8 cellular contexts compared by ENCODE assay signal in genomic region chr6:26224940-26225847, GRCh38.
A peak's percentile ranks its signal among the peaks of the same experiment; 100 is the strongest.
DNase-seq lines count a peak whose midpoint lies in the region; FAIRE-seq and TF ChIP-seq lines count a peak whose summit lies in the region.

No MANE protein-coding gene starts in this region.

- 52 to 87% (median 83%) methylated on average over 51 of the region's 51 CpGs for WGBS in small intestine, 3 donors

- DNase-seq in NCI-H2227 treated with DMSO at 0.1 percent for 48 hours (lab: John Stamatoyannopoulos, UW) (peak; percentile 83), fibroblast of mammary gland (ENCODE audit: low read depth) (peak; percentile 76), small intestine (no peak), A172 (ENCODE audit: low spot score) (no peak), NCI-H69 (lab: John Stamatoyannopoulos, UW) (no peak), COLO668 (lab: John Stamatoyannopoulos, UW; ENCODE audit: unreplicated experiment) (no peak)

- H3K27me3 ChIP-seq in neuron (ENCODE audit: insufficient read depth, low read length), result no peaks in the 10 kb centered on the region
- no peaks in the 10 kb centered on the region for H3K27me3 ChIP-seq in small intestine (ENCODE audit: control insufficient read depth in 2 of 2, insufficient read depth in 2 of 2, low read length in 2 of 2)

- peak overlapping the region; percentile 21 for H3K4me3 ChIP-seq in fibroblast of mammary gland (ENCODE audit: control insufficient read depth, low read depth, low read length)
- H3K4me3 ChIP-seq in neuron (ENCODE audit: low read length), result peak overlapping the region; percentile 92
- H3K4me3 ChIP-seq in small intestine (ENCODE audit: low read depth in 1 of 2, low read length in 2 of 2), result peak overlapping the region in 1 of 2 donors; percentile 37

- H3K4me1 ChIP-seq in neuron (ENCODE audit: insufficient read depth, low read length), result peaks cover 20% of the 10 kb centered on the region
- H3K4me1 ChIP-seq in small intestine (ENCODE audit: control insufficient read depth in 2 of 2, insufficient read depth in 1 of 2, low read depth in 1 of 2, low read length in 1 of 2), result no peaks in the 10 kb centered on the region

- H3K27ac ChIP-seq in C4-2B (peak overlapping the region; percentile 39), small intestine (ENCODE audit: low read depth in 1 of 2, low read length in 1 of 2) (peak overlapping the region in 1 of 2 donors; percentile 70)

- H3K36me3 ChIP-seq in neuron (ENCODE audit: insufficient read depth, low read length) (no peaks in the 10 kb centered on the region), small intestine (ENCODE audit: control insufficient read depth in 2 of 2, insufficient read depth in 2 of 2, low read length in 2 of 2) (peaks cover 0 to 1% of the 10 kb centered on the region in 2 donors)

- H2AFZ ChIP-seq in neuron (ENCODE audit: low read depth, low read length), result no peak overlapping the region

- H3K9me3 ChIP-seq in neuron (ENCODE audit: low read length), result no peaks in the 10 kb centered on the region
- H3K9me3 ChIP-seq in small intestine (ENCODE audit: control insufficient read depth, low read depth), result no peaks in the 10 kb centered on the region

- no peak for FAIRE-seq in small intestine (lab: Jason Lieb, UNC)

- TF ChIP-seq CTCF in C4-2B (conservative IDR thresholded peaks at IDR 0.05) (no peak), fibroblast of mammary gland (conservative IDR thresholded peaks at IDR 0.05; ENCODE audit: control insufficient read depth, insufficient read depth, low read depth, low read length) (no peak)

Comparison
In these comparisons a context has a peak if more than half of its experiments do, and no peak if none do; other contexts are left out.
1. DNase-seq: peak in NCI-H2227 treated with DMSO at 0.1 percent for 48 hours (single experiment) and fibroblast of mammary gland (single experiment); none in small intestine (single experiment), A172 (single experiment), NCI-H69 (single experiment) and COLO668 (single experiment).